ENCODE assay signal across 15 cellular contexts in genomic region chr5:10789021-10789420, GRCh38. TPM values are rescaled to one million over a fixed set of nuclear protein-coding genes. Genes with fewer than 3 reads are reported as not detected.
DNase-seq lines count a peak whose midpoint lies in the region; ATAC-seq, FAIRE-seq and TF ChIP-seq lines count a peak whose summit lies in the region.
"Had no signal": no experiment of that assay in that cellular context is flagged by ENCODE, and none has a peak within 500 bp of the region (broad histone marks: within the 10 kb centered on the region; RNA-seq: fewer than 3 reads in every experiment).

No MANE protein-coding gene starts in this region.

- no TSS peak for BruUV-seq in K562 (replicated peaks; lab: Mats Ljungman, UMichigan)

- peaks cover 0 to 7% of the 10 kb centered on the region in 2 experiments; a peak in 2 of 5 replicates for H3K4me1 ChIP-seq in K562 (replicated peaks in 1 of 2; ENCODE audit: control insufficient read depth in 2 of 2, insufficient read depth in 2 of 2, low read length in 2 of 2)
- no peaks in the 10 kb centered on the region for H3K4me1 ChIP-seq in left lung
- no peaks in the 10 kb centered on the region for H3K4me1 ChIP-seq in transverse colon
- no peaks in the 10 kb centered on the region for H3K4me1 ChIP-seq in suprapubic skin

- H3K4me3 ChIP-seq in K562 (no peak overlapping the region), left lung (no peak overlapping the region), transverse colon (no peak overlapping the region), suprapubic skin (no peak overlapping the region)
- H3K4me3 ChIP-seq: coronary artery, heart right ventricle had no signal

- no peaks in the 10 kb centered on the region for H3K9me1 ChIP-seq in K562 (ENCODE audit: control insufficient read depth, insufficient read depth, low read length)

- TF ChIP-seq POLR2A in K562 (conservative IDR thresholded peaks at IDR 0.05) (no peak), transverse colon (IDR thresholded peaks at IDR 0.05) (no peak), suprapubic skin (IDR thresholded peaks at IDR 0.05) (no peak)

- TF ChIP-seq CTCF in K562 (IDR thresholded peaks at IDR 0.05 in 2 of 3, conservative IDR thresholded peaks at IDR 0.05 in 1 of 3; ENCODE audit: insufficient read depth in 2 of 3, low read depth in 1 of 3, low read length in 3 of 3) (no peak), left lung (IDR thresholded peaks at IDR 0.05) (no peak), transverse colon (IDR thresholded peaks at IDR 0.05) (no peak), suprapubic skin (IDR thresholded peaks at IDR 0.05) (no peak)

- H4K20me1 ChIP-seq in K562 (replicated peaks; ENCODE audit: control insufficient read depth, insufficient read depth, low read length), result no peaks in the 10 kb centered on the region

- H2AFZ ChIP-seq in K562 (ENCODE audit: low read depth, low read length), result no peak overlapping the region

- TF ChIP-seq EP300 in K562 (IDR thresholded peaks at IDR 0.05; ENCODE audit: low read length), result no peak
- no peak for TF ChIP-seq EP300 in transverse colon (IDR thresholded peaks at IDR 0.05; ENCODE audit: low read depth)
- no peak for TF ChIP-seq EP300 in suprapubic skin (IDR thresholded peaks at IDR 0.05)

- H3K27me3 ChIP-seq in K562 (ENCODE audit: control insufficient read depth in 2 of 2, insufficient read depth in 2 of 2, low read length in 2 of 2) (peaks cover 3 to 12% of the 10 kb centered on the region in 2 experiments; a peak in 3 of 5 replicates), left lung (no peaks in the 10 kb centered on the region), transverse colon (no peaks in the 10 kb centered on the region), suprapubic skin (no peaks in the 10 kb centered on the region)
- H3K27me3 ChIP-seq: heart right ventricle had no signal

- ATAC-seq in K562, result peak; percentile 43
- ATAC-seq in left lung, result peak; percentile 55
- no peak for ATAC-seq in HG02885 (IDR thresholded peaks at IDR 0.05; ENCODE audit: poor library complexity, unreplicated experiment)
- ATAC-seq: HepG2 had no signal

- no peak overlapping the region for H3K9ac ChIP-seq in K562 (ENCODE audit: insufficient read depth in 1 of 2, low read depth in 2 of 2, low read length in 2 of 2)

- peak; percentile 80 for DNase-seq in HS-27A (ENCODE audit: low read depth)
- peak in 1 of 4 experiments; percentile 20 for DNase-seq in K562 (ENCODE audit: extremely low read depth in 1 of 4, low spot score in 3 of 4)
- no peak for DNase-seq in left lung
- peak; percentile 10 for DNase-seq in transverse colon
- DNase-seq in suprapubic skin (ENCODE audit: low spot score in 2 of 2), result no peak
- no peak for DNase-seq in stimulated activated CD4-positive, alpha-beta T cell treated with anti-CD3 and anti-CD28 coated beads, Interleukin-2, amount 100 ng/mL, for 24 hours
- DNase-seq: activated effector memory CD4-positive, alpha-beta T cell treated with Interleukin-2 at 50 U/mL for 16 hours; DMS153; NCI-H2171; SHP77; stimulated activated naive CD4-positive, alpha-beta T cell had no signal

- intact Hi-C loops in K562 (cut with micrococcal nuclease) (no loop called here), left lung (cut with DNase I) (no loop called here), transverse colon (cut with DNase I; ENCODE audit: low total_unique reads) (no loop called here)

- H3K27ac ChIP-seq in K562 (ENCODE audit: extremely low read depth, low read depth, low read length), result no peak overlapping the region
- peak overlapping the region in 1 of 2 donors; percentile 19 for H3K27ac ChIP-seq in left lung
- peak overlapping the region in 3 of 4 donors; percentile 6 to 13 (median 10) for H3K27ac ChIP-seq in transverse colon
- no peak overlapping the region for H3K27ac ChIP-seq in suprapubic skin
- H3K27ac ChIP-seq: heart right ventricle had no signal

- TF ChIP-seq RAD21 in K562 (CRISPR knock-in tag; conservative IDR thresholded peaks at IDR 0.05 in 1 of 2, IDR thresholded peaks at IDR 0.05 in 1 of 2), result no peak

- POLR2A ChIA-PET in K562 (lab: Yijun Ruan, JAX), result no interaction called here

- H3K36me3 ChIP-seq in K562 (ENCODE audit: control insufficient read depth, insufficient read depth, low read length) (no peaks in the 10 kb centered on the region), left lung (no peaks in the 10 kb centered on the region), transverse colon (no peaks in the 10 kb centered on the region), suprapubic skin (no peaks in the 10 kb centered on the region)
- H3K36me3 ChIP-seq: heart right ventricle had no signal

- FAIRE-seq in K562 (lab: Jason Lieb, UNC), result no peak
- FAIRE-seq: HepG2 had no signal

- H3K79me2 ChIP-seq in K562 (ENCODE audit: control insufficient read depth, insufficient read depth, low read length), result no peaks in the 10 kb centered on the region

- WGBS in K562 (ENCODE audit: insufficient coverage, low coverage, missing lambda C conversion rate), result 5% methylated on average over 3 of the region's 3 CpGs
- 46 to 83% methylated on average over 2 to 3 of the region's 3 CpGs for WGBS in transverse colon (ENCODE audit: low coverage in 1 of 2), 2 donors
- 50% methylated on average over 3 of the region's 3 CpGs for WGBS in suprapubic skin

- H3K4me2 ChIP-seq in K562 (ENCODE audit: insufficient read depth, low read length), result no peak overlapping the region

- CTCF ChIA-PET in K562 (lab: Yijun Ruan, JAX; ENCODE audit: low intra/inter-chr PET ratio), result no interaction called here

- in situ Hi-C loops in K562 (cut with MboI) (no loop called here), transverse colon (cut with MboI; ENCODE audit: low pct_ligation_motif_present in 1 of 4, low pct_unique_long_range_greater_than_20kb in 1 of 4, low sequenced_read_pairs in 3 of 4) (no loop called here)

- H3K9me3 ChIP-seq in K562 (replicated peaks; ENCODE audit: control insufficient read depth, insufficient read depth, low read depth, low read length) (no peaks in the 10 kb centered on the region), left lung (no peaks in the 10 kb centered on the region), transverse colon (no peaks in the 10 kb centered on the region), suprapubic skin (no peaks in the 10 kb centered on the region)
- H3K9me3 ChIP-seq: heart right ventricle had no signal

TF ChIP-seq in K562, 482 proteins besides CTCF, POLR2A, EP300 and RAD21 (continues in another document):
- peak; percentile 88 for TF ChIP-seq SOX6 (IDR thresholded peaks at IDR 0.05)
- TF ChIP-seq MEF2D (tag; conservative IDR thresholded peaks at IDR 0.05; ENCODE audit: low read depth), result 0 out of 2 replicates have a peak, but pooled peaks have one; percentile 69
- no peak for TF ChIP-seq CTBP1 (IDR thresholded peaks at IDR 0.05; ENCODE audit: borderline replicate concordance)
- 0 out of 2 replicates have a peak, but pooled peaks have one; percentile 27 for TF ChIP-seq SMARCE1 (IDR thresholded peaks at IDR 0.05)
- TF ChIP-seq TCF7L2 (IDR thresholded peaks at IDR 0.05; ENCODE audit: low read depth, low read length), result no peak
- TF ChIP-seq XRCC3 (IDR thresholded peaks at IDR 0.05), result no peak
- no peak for TF ChIP-seq ESRRA (IDR thresholded peaks at IDR 0.05; ENCODE audit: borderline replicate concordance, low read depth)
- TF ChIP-seq TCF3 (CRISPR knock-in tag; IDR thresholded peaks at IDR 0.05), result peak; percentile 22; the same call in 1 of the 2 replicates
- no peak for TF ChIP-seq GTF2A2 (tag; IDR thresholded peaks at IDR 0.05)
- TF ChIP-seq FOXJ2 (tag; IDR thresholded peaks at IDR 0.05), result 0 out of 2 replicates have a peak, but pooled peaks have one; percentile 37
- no peak for TF ChIP-seq FOS (IDR thresholded peaks at IDR 0.05; ENCODE audit: extremely low read depth, insufficient read length)
- 0 out of 2 replicates have a peak, but pooled peaks have one; percentile 10 for TF ChIP-seq CREM (IDR thresholded peaks at IDR 0.05; ENCODE audit: low read depth)
- no peak for TF ChIP-seq FUS (optimal IDR thresholded peaks at IDR 0.05; ENCODE audit: low read depth, low read length)
- no peak for TF ChIP-seq NUFIP1 (IDR thresholded peaks at IDR 0.05; ENCODE audit: partially characterized antibody)
- no peak for TF ChIP-seq RBFOX2 (IDR thresholded peaks at IDR 0.05; ENCODE audit: low read depth, low read length)
- TF ChIP-seq ARID1B (IDR thresholded peaks at IDR 0.05), result peak; percentile 70
- TF ChIP-seq MAFG (tag; conservative IDR thresholded peaks at IDR 0.05), result peak; percentile 31; the same call in 1 of the 2 replicates
- TF ChIP-seq NCOR1 (IDR thresholded peaks at IDR 0.05), result peak; percentile 36
- peak; percentile 60 for TF ChIP-seq CBFA2T3 (IDR thresholded peaks at IDR 0.05)
- 0 out of 2 replicates have a peak, but pooled peaks have one; percentile 10 for TF ChIP-seq EGR1 (conservative IDR thresholded peaks at IDR 0.05)
- TF ChIP-seq ETV1 (tag; conservative IDR thresholded peaks at IDR 0.05; ENCODE audit: low read depth), result no peak
- no peak for TF ChIP-seq ZNF561 (CRISPR knock-in tag; conservative IDR thresholded peaks at IDR 0.05)
- TF ChIP-seq NFIC (IDR thresholded peaks at IDR 0.05), result 0 out of 2 replicates have a peak, but pooled peaks have one; percentile 21
- peak; percentile 62; the same call in 1 of the 2 replicates for TF ChIP-seq SMARCA4 (IDR thresholded peaks at IDR 0.05)

RNA-seq across cellular contexts. Expression of gene DAP, which starts 28.0 kb away (rescaled TPM):
- total RNA-seq in K562 (2011; cell fraction: chromatin; rRNA removed; ENCODE audit: low replicate concordance), result 60.9 and 94.0 TPM in 2 replicates
- total RNA-seq in K562 (2011; cell fraction: nucleolus; rRNA removed), result 39.0 and 46.8 TPM in 2 replicates
- total RNA-seq in K562 (2011; cell fraction: nucleoplasm; rRNA removed), result 92.2 and 142 TPM in 2 replicates
- total RNA-seq in K562 (2014; rRNA removed) (31.3 and 36.1 TPM in 2 replicates), K562 (2014; rRNA removed; fragmentation: Illumina TruSeq; extraction: Trizol) (33.6 and 34.5 TPM in 2 replicates), K562 (2015; rRNA removed; fragmentation: Illumina TruSeq; extraction: Trizol) (27.3 and 28.7 TPM in 2 replicates), K562 (2021) (118 and 129 TPM in 2 replicates), left lung (100 to 1,000 TPM; 111 to 124 TPM), transverse colon (10 to 100 TPM; 33.6 to 71.4 (median 47.9) TPM), suprapubic skin (10 to 100 TPM; 37.8 to 71.7 (median 56.4) TPM)
- polyA plus RNA-seq in K562 (2011; rRNA removed) (51.9 and 61.8 TPM in 2 replicates), K562 (2014; fragmentation: Illumina TruSeq; extraction: Trizol) (151 and 157 TPM in 2 replicates), K562 (2014; fragmentation: Nextera tagmentation; extraction: Ambion mirVana) (10 to 100 TPM; 14.1 to 21.7 TPM), K562 (2014; rRNA removed) (84.2 and 84.3 TPM in 2 replicates)
- 104 and 110 TPM in 2 replicates for polyA plus RNA-seq in K562 (2011; cell fraction: cytosol; rRNA removed)
- 62.6 and 63.5 TPM in 2 replicates for polyA plus RNA-seq in K562 (2011; cell fraction: nucleus; rRNA removed)
- 102 and 243 TPM in 2 replicates for polyA plus RNA-seq in K562 (2012)
- 35.4 and 39.4 TPM in 2 replicates for polyA minus RNA-seq in K562 (2011; rRNA and poly(A)+ RNA removed)
- polyA minus RNA-seq in K562 (2011; cell fraction: cytosol; rRNA and poly(A)+ RNA removed), result 64.4 and 65.4 TPM in 2 replicates
- polyA minus RNA-seq in K562 (2011; cell fraction: nucleus; rRNA and poly(A)+ RNA removed), result 28.3 and 33.3 TPM in 2 replicates

Comparison
In these comparisons a context has a peak if more than half of its experiments do, and no peak if none do; other contexts are left out.
1. DNase-seq: peak in HS-27A (single experiment) and transverse colon (single experiment); none in left lung (0 of 2), suprapubic skin (0 of 2) and stimulated activated CD4-positive, alpha-beta T cell treated with anti-CD3 and anti-CD28 coated beads, Interleukin-2, amount 100 ng/mL, for 24 hours (0 of 2).
2. H3K27ac ChIP-seq: peak in transverse colon (3 of 4); none in K562 (single experiment) and suprapubic skin (single experiment).